29 cellular contexts compared by ENCODE assay signal in genomic region chr9:96784021-96784420, GRCh38.
"Had no signal": no experiment of that assay in that cellular context is flagged by ENCODE, and none has a peak within 500 bp of the region (broad histone marks: within the 10 kb centered on the region; RNA-seq: fewer than 3 reads in every experiment).

No MANE protein-coding gene starts in this region.

- DNase-seq: colonic mucosa; cortex of kidney; dermis blood vessel endothelial cell; dorsolateral prefrontal cortex; effector CD4-positive, alpha-beta T cell; effector CD8-positive, alpha-beta T cell; effector memory CD4-positive, alpha-beta T cell; effector memory CD8-positive, alpha-beta T cell; endodermal cell; erythroblast; esophagus squamous epithelium; foreskin fibroblast; foreskin keratinocyte; foreskin melanocyte; gastrocnemius medialis; glutamatergic neuron; head of caudate nucleus; heart left ventricle; hippocampal formation had no signal

- H3K9me3 ChIP-seq: colonic mucosa, esophagus muscularis mucosa, gastrocnemius medialis had no signal

- H3K27ac Mint-ChIP-seq: dendritic cell treated with granulocyte-macrophage colony-stimulating factor and Interleukin-4, amounts not matched to agents 40 ng/mL and 50 ng/mL, for 4 days; effector memory CD8-positive, alpha-beta T cell; endodermal cell had no signal

- H3K36me3 ChIP-seq: colonic mucosa, esophagus squamous epithelium, heart left ventricle had no signal

- H3K4me1 ChIP-seq: colonic mucosa, foreskin keratinocyte had no signal

- ATAC-seq: effector memory CD8-positive, alpha-beta T cell; esophagus mucosa; foreskin keratinocyte; gastrocnemius medialis; gastroesophageal sphincter; heart left ventricle had no signal

- H3K4me3 ChIP-seq: colonic mucosa, coronary artery, dorsolateral prefrontal cortex, esophagus muscularis mucosa, esophagus squamous epithelium, gastrocnemius medialis, gastroesophageal sphincter, heart left ventricle, hepatocyte had no signal

- H3K4me3 Mint-ChIP-seq: dendritic cell treated with granulocyte-macrophage colony-stimulating factor and Interleukin-4, amounts not matched to agents 40 ng/mL and 50 ng/mL, for 4 days; effector memory CD8-positive, alpha-beta T cell; endodermal cell had no signal

- H3K27ac ChIP-seq: colonic mucosa, coronary artery, dorsolateral prefrontal cortex, epithelial cell of prostate, esophagus muscularis mucosa, esophagus squamous epithelium, foreskin keratinocyte, gastrocnemius medialis, gastroesophageal sphincter, heart left ventricle, hepatocyte had no signal

- FAIRE-seq: endometrium, endothelial cell of umbilical vein, frontal cortex had no signal

- H3K27me3 Mint-ChIP-seq: dendritic cell treated with granulocyte-macrophage colony-stimulating factor and Interleukin-4, amounts not matched to agents 40 ng/mL and 50 ng/mL, for 4 days; effector memory CD8-positive, alpha-beta T cell had no signal

- H3K27me3 ChIP-seq: colonic mucosa, dorsolateral prefrontal cortex, esophagus muscularis mucosa, esophagus squamous epithelium, foreskin keratinocyte, gastrocnemius medialis, gastroesophageal sphincter, heart left ventricle, hepatocyte had no signal

- H2AFZ ChIP-seq: hepatocyte had no signal

- H3K4me2 ChIP-seq: hepatocyte had no signal
